ENCODE assay signal across 21 cellular contexts in genomic region chr9:100091650-100092049, GRCh38.
"Had no signal": no experiment of that assay in that cellular context is flagged by ENCODE, and none has a peak within 500 bp of the region (broad histone marks: within the 10 kb centered on the region; RNA-seq: fewer than 3 reads in every experiment).

No MANE protein-coding gene starts in this region.

- H3K4me2 ChIP-seq: hepatocyte had no signal

- H3K27ac Mint-ChIP-seq: endodermal cell, nephron progenitor cell had no signal

- H2AFZ ChIP-seq: hepatocyte had no signal

- H3K9me3 ChIP-seq: neutrophil, spleen, tibial artery, upper lobe of left lung, uterus had no signal

- H3K27me3 ChIP-seq: foreskin keratinocyte, hepatocyte, neutrophil, spleen, tibial artery, upper lobe of left lung, uterus had no signal

- H3K36me3 ChIP-seq: neutrophil, spleen, tibial artery, upper lobe of left lung, uterus had no signal

- ATAC-seq: foreskin keratinocyte, left colon, left ventricle myocardium superior, sciatic nerve had no signal

- H3K4me3 ChIP-seq: coronary artery, hepatocyte, lung, spleen, tibial artery, upper lobe of left lung, uterus had no signal

- H3K4me3 Mint-ChIP-seq: endodermal cell, nephron progenitor cell had no signal

- DNase-seq: effector CD4-positive, alpha-beta T cell; endodermal cell; foreskin keratinocyte; left colon; left ventricle myocardium superior; mesenchymal stem cell; midbrain; nephron progenitor cell; spleen; stimulated activated CD4-positive, alpha-beta T cell treated with anti-CD3 and anti-CD28 coated beads, Interleukin-15, amount 100 ng/mL, for 24 hours; stimulated activated CD4-positive, alpha-beta T cell treated with anti-CD3 and anti-CD28 coated beads, Interleukin-1b, Interleukin-23, amount 100 ng/mL, for 48 hours; stimulated activated CD4-positive, alpha-beta T cell treated with anti-CD3 and anti-CD28 coated beads, Interleukin-4, amount 100 ng/mL, for 24 hours; stimulated activated naive CD4-positive, alpha-beta T cell treated with Interleukin-2 at 50 U/mL for 16 hours; tibial artery; upper lobe of left lung; uterus had no signal

- H3K9me3 Mint-ChIP-seq: endodermal cell, nephron progenitor cell had no signal

- H3K27ac ChIP-seq: coronary artery, foreskin keratinocyte, hepatocyte, neutrophil, spleen, tibial artery, upper lobe of left lung, uterus had no signal

- H3K4me1 ChIP-seq: uterus had no signal
